21 cellular contexts compared by ENCODE assay signal in the genomic region with DNA sequence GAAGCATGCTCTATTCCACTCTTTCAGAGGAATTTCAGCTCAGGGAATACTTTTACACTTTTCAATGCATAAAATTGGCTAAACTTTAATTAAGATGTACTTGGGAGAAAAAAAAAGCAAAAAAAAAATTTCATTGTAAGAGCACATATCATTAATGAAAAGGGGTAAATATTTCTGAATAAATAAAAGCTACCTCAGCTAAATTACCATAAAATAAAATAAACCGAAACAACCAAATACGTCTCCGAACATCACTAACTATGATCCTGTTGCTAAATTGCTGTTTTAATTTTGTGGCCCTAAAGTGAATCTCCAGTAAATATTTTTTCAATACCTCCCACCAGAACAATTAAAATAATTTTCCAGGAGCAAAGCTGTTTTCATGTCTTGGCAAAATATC.
"Had no signal": no experiment of that assay in that cellular context is flagged by ENCODE, and none has a peak within 500 bp of the region (broad histone marks: within the 10 kb centered on the region; RNA-seq: fewer than 3 reads in every experiment).

No MANE protein-coding gene starts in this region.

- H3K27me3 Mint-ChIP-seq: activated B cell treated with CpG ODN at 0.5 μM for 24 hours; central memory CD8-positive, alpha-beta T cell had no signal

- H3K36me3 Mint-ChIP-seq: activated naive CD4-positive, alpha-beta T cell treated with anti-CD3 and anti-CD28 coated beads, Interleukin-2, amount 50 U/mL, for 72 hours; immature natural killer cell had no signal

- H3K36me3 ChIP-seq: gastrocnemius medialis, heart left ventricle, thyroid gland had no signal

- H3K27me3 ChIP-seq: body of pancreas, gastrocnemius medialis, heart left ventricle, pancreas, thyroid gland had no signal

- H3K9me3 Mint-ChIP-seq: activated B cell treated with CpG ODN at 0.5 μM for 24 hours had no signal

- H3K4me3 Mint-ChIP-seq: activated B cell treated with CpG ODN at 0.5 μM for 24 hours; activated CD8-positive, alpha-beta T cell treated with anti-CD3 and anti-CD28 coated beads, Interleukin-2, amount 10 ng/mL, durations not matched to agents 7 days and 5 days; central memory CD8-positive, alpha-beta T cell; immature natural killer cell; stimulated activated naive B cell treated with anti-CD40 and anti-IgM and Interleukin-4, amounts not matched to agents 10 μg/mL and 1 μg/mL and 100 μg/mL, for 72 hours had no signal

- H3K9me3 ChIP-seq: body of pancreas, gastrocnemius medialis, pancreas, thyroid gland had no signal

- H3K4me1 Mint-ChIP-seq: activated B cell treated with CpG ODN at 0.5 μM for 24 hours; central memory CD8-positive, alpha-beta T cell; immature natural killer cell had no signal

- H3K27ac Mint-ChIP-seq: activated B cell treated with CpG ODN at 0.5 μM for 24 hours; activated CD8-positive, alpha-beta T cell treated with anti-CD3 and anti-CD28 coated beads, Interleukin-2, amount 10 ng/mL, durations not matched to agents 7 days and 5 days; activated naive CD4-positive, alpha-beta T cell treated with anti-CD3 and anti-CD28 coated beads, Interleukin-2, amount 50 U/mL, for 72 hours; immature natural killer cell; stimulated activated naive B cell treated with anti-CD40 and anti-IgM and Interleukin-4, amounts not matched to agents 10 μg/mL and 1 μg/mL and 100 μg/mL, for 72 hours had no signal

- H3K4me1 ChIP-seq: body of pancreas, gastrocnemius medialis, pancreas had no signal

- ATAC-seq: activated CD8-positive, alpha-beta T cell treated with anti-CD3 and anti-CD28 coated beads, Interleukin-2, amount 10 ng/mL, durations not matched to agents 7 days and 5 days; activated naive CD4-positive, alpha-beta T cell treated with anti-CD3 and anti-CD28 coated beads, Interleukin-2, amount 50 U/mL, for 72 hours; body of pancreas; gastrocnemius medialis; heart left ventricle; pancreas; stimulated activated naive B cell treated with anti-CD40 and anti-IgM and Interleukin-4, amounts not matched to agents 10 μg/mL and 1 μg/mL and 100 μg/mL, for 72 hours had no signal

- H3K4me3 ChIP-seq: body of pancreas, coronary artery, gastrocnemius medialis, heart left ventricle, pancreas, thyroid gland had no signal

- DNase-seq: activated B cell treated with CpG ODN at 0.5 μM for 24 hours; activated CD4-positive, alpha-beta T cell treated with anti-CD3 and anti-CD28 coated beads for 48 hours; activated CD8-positive, alpha-beta memory T cell treated with anti-CD3 and anti-CD28 coated beads, Interleukin-2, amount 50 U/mL, for 4 hours; activated CD8-positive, alpha-beta T cell treated with anti-CD3 and anti-CD28 coated beads, Interleukin-2, amount 10 ng/mL, durations not matched to agents 7 days and 5 days; activated gamma-delta T cell; activated T-cell treated with anti-CD3 and anti-CD28 coated beads, Interleukin-2, amount 50 U/mL, for 48 hours; body of pancreas; effector CD4-positive, alpha-beta T cell; gastrocnemius medialis; heart left ventricle; immature natural killer cell; midbrain; pancreas; stimulated activated CD4-positive, alpha-beta T cell treated with anti-CD3 and anti-CD28 coated beads, Interleukin-15, amount 100 ng/mL, for 24 hours; stimulated activated CD4-positive, alpha-beta T cell treated with anti-CD3 and anti-CD28 coated beads, Interleukin-4, amount 100 ng/mL, for 1 hour; stimulated activated naive B cell treated with anti-CD40 and anti-IgM and Interleukin-4, amounts not matched to agents 10 μg/mL and 1 μg/mL and 100 μg/mL, for 72 hours; T-helper 2 cell; thyroid gland had no signal

- H3K27ac ChIP-seq: body of pancreas, coronary artery, gastrocnemius medialis, heart left ventricle, pancreas, thyroid gland had no signal
